Comparison of ENCODE assay signal across 8 cellular contexts in the genomic region with DNA sequence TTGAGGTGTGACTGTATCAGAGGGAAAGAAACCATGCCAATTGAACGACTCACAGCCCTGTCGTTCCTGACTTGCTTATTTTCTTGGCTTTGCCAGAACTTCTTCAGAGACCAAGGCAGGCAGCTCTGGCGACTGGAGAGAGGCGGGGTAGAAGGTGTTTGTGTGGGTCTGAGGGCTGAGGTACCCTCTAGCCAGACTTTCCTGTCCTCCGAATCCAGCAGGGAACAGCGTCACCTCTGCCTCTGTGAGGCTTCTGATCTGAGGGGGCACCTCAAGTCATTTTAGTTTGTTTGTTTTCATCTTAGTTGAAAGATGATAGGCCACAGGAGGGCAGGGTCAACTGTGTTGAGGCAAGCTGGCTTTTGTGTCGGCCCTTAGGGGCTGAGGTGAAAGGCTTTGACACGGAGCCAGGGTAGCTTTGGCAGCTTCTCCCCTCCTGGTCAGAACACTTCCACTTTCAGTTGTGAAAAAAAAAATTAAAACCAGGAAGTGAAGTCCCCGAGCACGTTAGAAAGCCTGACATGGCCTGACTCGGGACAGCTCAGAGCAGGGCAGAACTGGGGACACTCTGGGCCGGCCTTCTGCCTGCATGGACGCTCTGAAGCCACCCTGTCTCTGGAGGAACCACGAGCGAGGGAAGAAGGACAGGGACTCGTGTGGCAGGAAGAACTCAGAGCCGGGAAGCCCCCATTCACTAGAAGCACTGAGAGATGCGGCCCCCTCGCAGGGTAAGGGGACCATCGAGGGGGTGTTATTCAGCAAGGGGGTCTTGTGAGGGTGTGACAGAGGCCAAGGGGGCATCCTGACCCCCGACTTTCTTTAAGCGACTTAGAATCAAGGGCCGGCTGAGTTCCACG. TPM values are rescaled to one million over a fixed set of nuclear protein-coding genes. Genes with fewer than 3 reads are reported as not detected.
DNase-seq lines count a peak whose midpoint lies in the region; ATAC-seq and TF ChIP-seq lines count a peak whose summit lies in the region.

No MANE protein-coding gene starts in this region.

- H3K4me2 ChIP-seq in OCI-LY1 (ENCODE audit: low read length): peak overlapping the region; percentile 100

- TF ChIP-seq POLR2A in GM18526 (IDR thresholded peaks at IDR 0.05; ENCODE audit: extremely low read depth, insufficient read length): peak; percentile 71

- H3F3A ChIP-seq in OCI-LY1 (ENCODE audit: insufficient read depth, low read length): no peaks in the 10 kb centered on the region

- peak overlapping the region; percentile 95 for H3K9ac ChIP-seq in OCI-LY1 (ENCODE audit: low read length)

- peak overlapping the region; percentile 97 for H3K4me3 Mint-ChIP-seq in activated naive CD4-positive, alpha-beta T cell treated with anti-CD3 and anti-CD28 coated beads for 36 hours

- no peaks in the 10 kb centered on the region for H3K27me3 Mint-ChIP-seq in activated naive CD4-positive, alpha-beta T cell treated with anti-CD3 and anti-CD28 coated beads for 36 hours (ENCODE audit: low read depth)

- peak; percentile 49 for DNase-seq in activated naive CD4-positive, alpha-beta T cell treated with anti-CD3 and anti-CD28 coated beads for 36 hours
- DNase-seq in left ventricle myocardium superior (peak; percentile 75), NCI-H146 (lab: John Stamatoyannopoulos, UW) (no peak), NCI-H2171 treated with DMSO at 0.1 percent for 48 hours (lab: John Stamatoyannopoulos, UW) (no peak)

- peaks cover 17% of the 10 kb centered on the region for H3K36me3 Mint-ChIP-seq in activated naive CD4-positive, alpha-beta T cell treated with anti-CD3 and anti-CD28 coated beads for 36 hours (ENCODE audit: low read depth)

- peak overlapping the region; percentile 6; the same call in 1 of the 2 replicates for H2AFZ ChIP-seq in OCI-LY1 (ENCODE audit: low read length)

- no peaks in the 10 kb centered on the region for H4K20me1 ChIP-seq in OCI-LY1 (ENCODE audit: insufficient read depth, low read length)

- H3K27ac ChIP-seq in OCI-LY1 (ENCODE audit: low read depth, low read length, poor library complexity, severe bottlenecking) (peak overlapping the region; percentile 57), skin epidermis (peak overlapping the region; percentile 66 to 95 (median 87))

- H3K4me3 ChIP-seq in OCI-LY1 (ENCODE audit: low read depth, low read length, poor library complexity, severe bottlenecking) (peak overlapping the region; percentile 94), skin epidermis (peak overlapping the region; percentile 20 to 51 (median 43))

- CTCF ChIA-PET in activated naive CD4-positive, alpha-beta T cell treated with anti-CD3 and anti-CD28 coated beads for 36 hours (lab: Charles Lee): interaction anchor here (0.5 to 1.7 kb wide), 12 partner anchors 8 to 96 kb away, joined by 3 to 8 read pairs (median 4); no protein-coding TSS in a partner anchor

- no peaks in the 10 kb centered on the region for H3K9me2 ChIP-seq in OCI-LY1 (ENCODE audit: low read depth, low read length)

- peaks cover 5% of the 10 kb centered on the region; the same call in 1 of the 2 replicates for H3K36me3 ChIP-seq in OCI-LY1 (ENCODE audit: insufficient read depth, low read length)

- H3K4me1 Mint-ChIP-seq in activated naive CD4-positive, alpha-beta T cell treated with anti-CD3 and anti-CD28 coated beads for 36 hours (ENCODE audit: low read depth): peaks cover 56% of the 10 kb centered on the region

- H3K79me2 ChIP-seq in OCI-LY1 (ENCODE audit: insufficient read depth, low read length): peaks cover 5% of the 10 kb centered on the region; the same call in 1 of the 2 replicates

- H3K27me3 ChIP-seq in OCI-LY1 (ENCODE audit: insufficient read depth, low read length): no peaks in the 10 kb centered on the region

- peak; percentile 82 for ATAC-seq in HG02870 (IDR thresholded peaks at IDR 0.05; ENCODE audit: unreplicated experiment)
- ATAC-seq in left ventricle myocardium superior: peak; percentile 86

- no peaks in the 10 kb centered on the region for H3K9me3 Mint-ChIP-seq in activated naive CD4-positive, alpha-beta T cell treated with anti-CD3 and anti-CD28 coated beads for 36 hours

- peak overlapping the region; percentile 99 for H3K27ac Mint-ChIP-seq in activated naive CD4-positive, alpha-beta T cell treated with anti-CD3 and anti-CD28 coated beads for 36 hours

- no peak for TF ChIP-seq CTCF in OCI-LY1 (IDR thresholded peaks at IDR 0.05; ENCODE audit: low read length)

- H3K4me1 ChIP-seq in OCI-LY1 (ENCODE audit: insufficient read depth, low read length, severe bottlenecking): peaks cover 25% of the 10 kb centered on the region

- intact Hi-C loops in activated naive CD4-positive, alpha-beta T cell treated with anti-CD3 and anti-CD28 coated beads for 36 hours (cut with micrococcal nuclease): loop anchor here (1.0 to 5.0 kb wide), 6 partner anchors 13 to 1457 kb away; a partner anchor contains a TSS
- intact Hi-C loops in left ventricle myocardium superior (cut with micrococcal nuclease): no loop called here

- no peaks in the 10 kb centered on the region for H3K9me3 ChIP-seq in OCI-LY1 (ENCODE audit: low read length)

RNA-seq across cellular contexts. Expression of a gene that starts 2.0 kb away (rescaled TPM):
- total RNA-seq in activated naive CD4-positive, alpha-beta T cell treated with anti-CD3 and anti-CD28 coated beads for 36 hours: 10 to 100 TPM; 22.1 to 22.9 TPM
- 6.3 TPM for total RNA-seq in left ventricle myocardium superior

Comparison
In these comparisons a context has a peak if more than half of its experiments do, and no peak if none do; other contexts are left out.
1. DNase-seq: peak in activated naive CD4-positive, alpha-beta T cell treated with anti-CD3 and anti-CD28 coated beads for 36 hours (single experiment) and left ventricle myocardium superior (single experiment); none in NCI-H146 (single experiment) and NCI-H2171 treated with DMSO at 0.1 percent for 48 hours (single experiment).